In genomic region chr20:20003955-20004322, GRCh38 we compare ENCODE assay signal across 11 cellular contexts. TPM values are rescaled to one million over a fixed set of nuclear protein-coding genes. Genes with fewer than 3 reads are reported as not detected.
A peak's percentile ranks its signal among the peaks of the same experiment; 100 is the strongest.
DNase-seq lines count a peak whose midpoint lies in the region; ATAC-seq and TF ChIP-seq lines count a peak whose summit lies in the region.
"Not testable (repeated sequence)": the region's sequence is repeated elsewhere in the genome, so short reads cannot be mapped to it uniquely, and the experiment has no call there.
"Had no signal": no experiment of that assay in that cellular context is flagged by ENCODE, and none has a peak within 500 bp of the region (broad histone marks: within the 10 kb centered on the region; RNA-seq: fewer than 3 reads in every experiment).

No MANE protein-coding gene starts in this region.

- H3K4me2 ChIP-seq in BLaER1 treated with 17β-estradiol and CSF1 and Interleukin-3, amounts not matched to agents 10 nM and 100 nM, result peak overlapping the region; percentile 78 to 97 (median 91)

- 54 to 62% methylated on average over 3 to 6 of the region's 6 CpGs for WGBS in gastroesophageal sphincter (ENCODE audit: low coverage in 1 of 2), 2 donors
- 64% methylated on average over 6 of the region's 6 CpGs for WGBS in prostate gland
- WGBS in suprapubic skin, result 64% methylated on average over 6 of the region's 6 CpGs

- peak overlapping the region; percentile 67 to 71 (median 70) for H3K4me3 Mint-ChIP-seq in T-cell
- H3K4me3 Mint-ChIP-seq in activated naive CD4-positive, alpha-beta T cell treated with anti-CD3 and anti-CD28 coated beads, Interleukin-2, amount 50 U/mL, for 24 hours, result peak overlapping the region; percentile 84
- H3K4me3 Mint-ChIP-seq in central memory CD8-positive, alpha-beta T cell, result peak overlapping the region; percentile 31
- H3K4me3 Mint-ChIP-seq in memory B cell, result peak overlapping the region; percentile 43

- H3K9me3 Mint-ChIP-seq in T-cell; activated naive CD4-positive, alpha-beta T cell treated with anti-CD3 and anti-CD28 coated beads, Interleukin-2, amount 50 U/mL, for 24 hours; central memory CD8-positive, alpha-beta T cell; memory B cell: not testable (repeated sequence)

- not testable (repeated sequence) for H4K20me1 ChIP-seq in BLaER1 treated with 17β-estradiol and CSF1 and Interleukin-3, amounts not matched to agents 10 nM and 100 nM

- POLR2A ChIA-PET in T-cell (lab: Charles Lee), result interaction anchor here in 1 of 2 donors (0.6 kb wide), 1 partner anchor 1268 kb away, joined by 13 read pairs; no protein-coding TSS in a partner anchor

- not testable (repeated sequence) for TF ChIP-seq POLR2A in gastroesophageal sphincter (IDR thresholded peaks at IDR 0.05); prostate gland (IDR thresholded peaks at IDR 0.05); suprapubic skin (IDR thresholded peaks at IDR 0.05)

- not testable (repeated sequence) for H3K27ac Mint-ChIP-seq in T-cell; central memory CD8-positive, alpha-beta T cell (ENCODE audit: low read depth)
- peak overlapping the region; percentile 1 for H3K27ac Mint-ChIP-seq in activated naive CD4-positive, alpha-beta T cell treated with anti-CD3 and anti-CD28 coated beads, Interleukin-2, amount 50 U/mL, for 24 hours
- peak overlapping the region; percentile 18 for H3K27ac Mint-ChIP-seq in memory B cell

- H3K4me1 ChIP-seq in BLaER1 treated with 17β-estradiol and CSF1 and Interleukin-3, amounts not matched to agents 10 nM and 100 nM, result peaks cover 70 to 98% (median 90%) of the 10 kb centered on the region in 10 experiments
- H3K4me1 ChIP-seq in gastroesophageal sphincter, result peaks cover 0 to 47% (median 16%) of the 10 kb centered on the region in 3 donors
- H3K4me1 ChIP-seq in prostate gland (replicated peaks), result not testable (repeated sequence)
- H3K4me1 ChIP-seq in suprapubic skin, result peaks cover 25% of the 10 kb centered on the region

- H3K27me3 Mint-ChIP-seq in T-cell (peaks cover 39 to 52% of the 10 kb centered on the region in 2 donors), memory B cell (peaks cover 25% of the 10 kb centered on the region)
- not testable (repeated sequence) for H3K27me3 Mint-ChIP-seq in activated naive CD4-positive, alpha-beta T cell treated with anti-CD3 and anti-CD28 coated beads, Interleukin-2, amount 50 U/mL, for 24 hours
- H3K27me3 Mint-ChIP-seq in central memory CD8-positive, alpha-beta T cell, result peaks cover 92% of the 10 kb centered on the region

- not testable (repeated sequence) for DNase-seq in T-cell; central memory CD8-positive, alpha-beta T cell (ENCODE audit: low spot score in 2 of 2); memory B cell (ENCODE audit: low spot score in 2 of 2); prostate gland (ENCODE audit: low spot score); suprapubic skin (ENCODE audit: low spot score in 2 of 2)

- TF ChIP-seq CTCF in gastroesophageal sphincter (IDR thresholded peaks at IDR 0.05); prostate gland (IDR thresholded peaks at IDR 0.05); suprapubic skin (IDR thresholded peaks at IDR 0.05): not testable (repeated sequence)

- not testable (repeated sequence) for TF ChIP-seq EP300 in gastroesophageal sphincter (IDR thresholded peaks at IDR 0.05); suprapubic skin (IDR thresholded peaks at IDR 0.05)

- not testable (repeated sequence) for H3K27me3 ChIP-seq in BLaER1 treated with 17β-estradiol and CSF1 and Interleukin-3, amounts not matched to agents 10 nM and 100 nM; gastroesophageal sphincter; prostate gland (replicated peaks; ENCODE audit: insufficient read depth); suprapubic skin

- peaks cover 7 to 45% (median 37%) of the 10 kb centered on the region in 11 experiments; a peak in 21 of 22 replicates for H3K36me3 ChIP-seq in BLaER1 treated with 17β-estradiol and CSF1 and Interleukin-3, amounts not matched to agents 10 nM and 100 nM
- H3K36me3 ChIP-seq in gastroesophageal sphincter (peaks cover 0 to 30% of the 10 kb centered on the region in 2 donors), suprapubic skin (peaks cover 27% of the 10 kb centered on the region)
- not testable (repeated sequence) for H3K36me3 ChIP-seq in prostate gland

- H3K36me3 Mint-ChIP-seq in T-cell; activated naive CD4-positive, alpha-beta T cell treated with anti-CD3 and anti-CD28 coated beads, Interleukin-2, amount 50 U/mL, for 24 hours; central memory CD8-positive, alpha-beta T cell (ENCODE audit: insufficient read depth); memory B cell: not testable (repeated sequence)

- CTCF ChIA-PET in T-cell (lab: Charles Lee), result not testable (repeated sequence)

- not testable (repeated sequence) for ATAC-seq in T-cell (replicated peaks in 1 of 4); central memory CD8-positive, alpha-beta T cell (replicated peaks; ENCODE audit: extremely low read depth, poor library complexity, severe bottlenecking); gastroesophageal sphincter; memory B cell (ENCODE audit: low read depth)

- peak overlapping the region; percentile 88 to 97 (median 94) for H3K27ac ChIP-seq in BLaER1 treated with 17β-estradiol and CSF1 and Interleukin-3, amounts not matched to agents 10 nM and 100 nM
- H3K27ac ChIP-seq in gastroesophageal sphincter (peak overlapping the region; percentile 36 to 75 (median 70)), prostate gland (peak overlapping the region; percentile 48 to 55), suprapubic skin (peak overlapping the region; percentile 66)

- peak overlapping the region; percentile 71 to 93 (median 82) for H3K9ac ChIP-seq in BLaER1 treated with 17β-estradiol and CSF1 and Interleukin-3, amounts not matched to agents 10 nM and 100 nM

- H3K4me3 ChIP-seq in BLaER1 treated with 17β-estradiol and CSF1 and Interleukin-3, amounts not matched to agents 10 nM and 100 nM, result peak overlapping the region; percentile 5 to 49 (median 35); a peak in 13 of 20 replicates
- H3K4me3 ChIP-seq in gastroesophageal sphincter, result peak overlapping the region; percentile 21 to 30
- not testable (repeated sequence) for H3K4me3 ChIP-seq in prostate gland
- H3K4me3 ChIP-seq in suprapubic skin, result peak overlapping the region; percentile 24

- not testable (repeated sequence) for H3K9me3 ChIP-seq in BLaER1 treated with 17β-estradiol and CSF1 and Interleukin-3, amounts not matched to agents 10 nM and 100 nM (replicated peaks in 1 of 11); gastroesophageal sphincter; prostate gland; suprapubic skin

- peaks cover 14 to 15% (median 15%) of the 10 kb centered on the region in 3 donors for H3K4me1 Mint-ChIP-seq in T-cell
- H3K4me1 Mint-ChIP-seq in activated naive CD4-positive, alpha-beta T cell treated with anti-CD3 and anti-CD28 coated beads, Interleukin-2, amount 50 U/mL, for 24 hours, result peaks cover 16% of the 10 kb centered on the region
- H3K4me1 Mint-ChIP-seq in central memory CD8-positive, alpha-beta T cell, result peaks cover 15% of the 10 kb centered on the region
- H3K4me1 Mint-ChIP-seq in memory B cell, result peaks cover 13% of the 10 kb centered on the region

- intact Hi-C loops in prostate gland (cut with DNase I), result loop anchor here (5.0 kb wide), 1 partner anchor 292 kb away; no protein-coding TSS in a partner anchor

RNA-seq across cellular contexts. Expression of gene NAA20, which starts 13.2 kb away (rescaled TPM):
- total RNA-seq in T-cell (10 to 100 TPM; 21.7 to 35.6 (median 35.0) TPM), gastroesophageal sphincter (10 to 100 TPM; 22.7 to 47.0 (median 31.0) TPM), prostate gland (10 to 100 TPM; 33.9 to 48.5 TPM), suprapubic skin (10 to 100 TPM; 20.4 to 38.1 (median 36.5) TPM)

RNA-seq across cellular contexts. Expression of gene CRNKL1, which starts 48.3 kb away (rescaled TPM):
- total RNA-seq in T-cell, result 10 to 100 TPM; 17.8 to 27.0 (median 24.8) TPM
- total RNA-seq in gastroesophageal sphincter, result 10 to 100 TPM; 24.9 to 37.7 (median 31.7) TPM
- total RNA-seq in prostate gland, result 10 to 100 TPM; 22.0 to 27.1 TPM
- 10 to 100 TPM; 13.6 to 19.4 (median 16.7) TPM for total RNA-seq in suprapubic skin

RNA-seq across cellular contexts. Expression of gene CFAP61, which starts 48.4 kb away (rescaled TPM):
- total RNA-seq in T-cell (not detected), gastroesophageal sphincter (under 1 TPM in 3 of 4 donors, not detected in 1; 0.27 to 0.54 (median 0.30) TPM), prostate gland (1 to 10 TPM in 1 of 2 donors, under 1 TPM in 1; 0.14 to 8.1 TPM), suprapubic skin (under 1 TPM; 0.18 to 0.80 (median 0.57) TPM)
- total RNA-seq: activated CD8-positive, alpha-beta memory T cell treated with anti-CD3 and anti-CD28 coated beads, Interleukin-2, amount 10 ng/mL, durations not matched to agents 7 days and 5 days; kidney epithelial cell; T-helper 1 cell treated with Interleukin-12 subunit alpha and Interleukin-12 subunit beta and Interleukin-4 antibody, amounts not matched to agents 30 ng/mL and 1 ng/mL, for 36 hours had no signal

Comparison
In these comparisons a context has a peak if more than half of its experiments do, and no peak if none do; other contexts are left out.
1. H3K4me3 Mint-ChIP-seq: peak in every context shown above with its lines; median percentile 84 in activated naive CD4-positive, alpha-beta T cell treated with anti-CD3 and anti-CD28 coated beads, Interleukin-2, amount 50 U/mL, for 24 hours; 70 in T-cell; 43 in memory B cell; 31 in central memory CD8-positive, alpha-beta T cell.